In the genomic region with DNA sequence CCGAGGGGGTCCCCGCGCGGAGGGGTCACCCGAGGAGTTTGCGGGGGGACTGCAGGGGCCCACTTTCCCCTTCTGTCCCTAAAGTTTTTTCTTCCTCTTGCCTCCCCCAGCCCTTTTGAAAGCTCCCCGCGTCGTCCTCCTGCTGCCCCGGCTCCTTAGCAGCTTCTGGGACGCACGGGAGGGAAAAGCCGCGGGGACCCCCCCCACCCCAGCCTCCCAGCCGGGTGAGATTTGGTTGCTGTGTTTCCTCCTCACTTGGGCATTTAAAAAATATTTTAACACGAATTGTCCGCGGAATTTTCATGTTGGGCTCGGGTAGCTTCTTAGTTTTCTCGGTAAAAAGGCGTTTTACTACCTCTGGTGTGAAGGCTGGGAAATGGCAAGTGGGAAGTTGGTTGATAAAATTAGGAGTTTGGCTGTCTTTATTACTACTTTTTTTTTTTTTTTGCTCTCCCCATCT, we compare ENCODE assay signal across 8 cellular contexts. TPM values are rescaled to one million over a fixed set of nuclear protein-coding genes. Genes with fewer than 3 reads are reported as not detected.
DNase-seq lines count a peak whose midpoint lies in the region; ATAC-seq and TF ChIP-seq lines count a peak whose summit lies in the region.

No MANE protein-coding gene starts in this region.

- no peak for TF ChIP-seq CTCF in HCT116 (IDR thresholded peaks at IDR 0.05 in 2 of 3, conservative IDR thresholded peaks at IDR 0.05 in 1 of 3; ENCODE audit: borderline replicate concordance in 1 of 3, insufficient read depth in 1 of 3, low read depth in 2 of 3, low read length in 2 of 3)
- TF ChIP-seq CTCF in epithelial cell of proximal tubule (conservative IDR thresholded peaks at IDR 0.05; ENCODE audit: low read depth, low read length): no peak
- no peak for TF ChIP-seq CTCF in nephron (IDR thresholded peaks at IDR 0.05; ENCODE audit: unreplicated experiment in 3 of 3)

- no peaks in the 10 kb centered on the region for H3K9me3 ChIP-seq in HCT116 (ENCODE audit: control insufficient read depth in 1 of 2, insufficient read depth in 1 of 2, low read depth in 1 of 2, low read length in 2 of 2)

- peak overlapping the region; percentile 86 for H3K4me2 ChIP-seq in HCT116 (ENCODE audit: low read length)

- no peaks in the 10 kb centered on the region for H3K9me2 ChIP-seq in HCT116 (ENCODE audit: insufficient read depth)

- H3K79me2 ChIP-seq in HCT116 (ENCODE audit: insufficient read depth, low read length): peaks cover 52% of the 10 kb centered on the region

- H3K4me3 ChIP-seq in HCT116 (replicated peaks in 1 of 2; ENCODE audit: low read depth in 1 of 2, low read length in 2 of 2) (peak overlapping the region; percentile 86 to 87), epithelial cell of proximal tubule (ENCODE audit: low read depth, low read length) (peak overlapping the region; percentile 99)

- TF ChIP-seq POLR2A in HCT116 (IDR thresholded peaks at IDR 0.05; ENCODE audit: borderline replicate concordance, extremely low read depth, insufficient read depth, insufficient read length): no peak

- intact Hi-C loops in HCT116 (cut with micrococcal nuclease): loop anchor here (5.0 to 10.0 kb wide), 5 partner anchors 75 to 298 kb away; no protein-coding TSS in a partner anchor

- H3K4me1 Mint-ChIP-seq in nephron: peaks cover 24% of the 10 kb centered on the region

- peak; percentile 24 for DNase-seq in AG08395 (ENCODE audit: low spot score)
- DNase-seq in HCT116 (ENCODE audit: low read depth, low spot score): no peak
- peak; percentile 52 for DNase-seq in UCSD-AML1 (lab: John Stamatoyannopoulos, UW; ENCODE audit: unreplicated experiment)
- DNase-seq in epithelial cell of proximal tubule (ENCODE audit: low read depth): no peak
- DNase-seq in DMS153 treated with DMSO at 0.1 percent for 48 hours (lab: John Stamatoyannopoulos, UW; ENCODE audit: unreplicated experiment): no peak
- DNase-seq in activated CD4-positive, CD25-positive, alpha-beta regulatory T cell (lab: John Stamatoyannopoulos, UW): no peak

- BruUV-seq in HCT116 (replicated peaks; lab: Mats Ljungman, UMichigan): no TSS peak

- H3K27ac ChIP-seq in HCT116 (ENCODE audit: low read depth, low read length): peak overlapping the region; percentile 70

- H3K27me3 Mint-ChIP-seq in nephron (ENCODE audit: low read depth): peaks cover 4% of the 10 kb centered on the region

- no peaks in the 10 kb centered on the region for H3K36me3 Mint-ChIP-seq in nephron (ENCODE audit: low read depth)

- CTCF ChIA-PET in HCT116 (lab: Charles Lee): interaction anchor here (1.2 to 2.0 kb wide), 3 partner anchors 11 to 118 kb away, joined by 3 to 13 read pairs (median 3); no protein-coding TSS in a partner anchor

- peak overlapping the region; percentile 87 for H3K9ac ChIP-seq in HCT116 (ENCODE audit: low read length)

- H3K27ac Mint-ChIP-seq in nephron: peak overlapping the region; percentile 85 to 98 (median 89)

- H3K9me3 Mint-ChIP-seq in nephron: no peaks in the 10 kb centered on the region

- RAD21 ChIA-PET in HCT116 (lab: Charles Lee; ENCODE audit: low non-redundant PET in 1 of 2, low total read pairs in 2 of 2, uncharacterized antibody in 2 of 2, unreplicated experiment in 2 of 2): interaction anchor here in 1 of 2 experiments (1.4 kb wide), 1 partner anchor 9 kb away, joined by 3 read pairs; no protein-coding TSS in a partner anchor

- no peaks in the 10 kb centered on the region for H3K36me3 ChIP-seq in HCT116 (ENCODE audit: control insufficient read depth in 1 of 2, insufficient read depth in 2 of 2, low read length in 2 of 2)

- H3K4me3 Mint-ChIP-seq in nephron: peak overlapping the region; percentile 100

- POLR2A ChIA-PET in HCT116 (lab: Charles Lee): interaction anchor here (0.9 to 3.9 kb wide), 12 partner anchors 9 to 297 kb away, joined by 3 to 24 read pairs (median 4); no protein-coding TSS in a partner anchor

- H3K27me3 ChIP-seq in HCT116 (ENCODE audit: insufficient read depth, low read length): no peaks in the 10 kb centered on the region

- H2AFZ ChIP-seq in HCT116 (ENCODE audit: low read depth, low read length, poor library complexity, severe bottlenecking): no peak overlapping the region

- H4K20me1 ChIP-seq in HCT116 (ENCODE audit: insufficient read depth): no peaks in the 10 kb centered on the region; the same call in 1 of the 2 replicates

- H3K4me1 ChIP-seq in HCT116 (ENCODE audit: control insufficient read depth in 1 of 2, insufficient read depth in 2 of 2, low read length in 2 of 2): peaks cover 19 to 30% of the 10 kb centered on the region in 2 experiments; a peak in 3 of 4 replicates

- TF ChIP-seq RAD21 in HCT116 (IDR thresholded peaks at IDR 0.05; ENCODE audit: low read depth): no peak

- ATAC-seq in HCT116 (no peak), GM18907 (IDR thresholded peaks at IDR 0.05; ENCODE audit: unreplicated experiment) (no peak)

TF ChIP-seq in HCT116, 20 proteins besides CTCF, POLR2A, EP300 and RAD21:
- TF ChIP-seq, protein P1, sequence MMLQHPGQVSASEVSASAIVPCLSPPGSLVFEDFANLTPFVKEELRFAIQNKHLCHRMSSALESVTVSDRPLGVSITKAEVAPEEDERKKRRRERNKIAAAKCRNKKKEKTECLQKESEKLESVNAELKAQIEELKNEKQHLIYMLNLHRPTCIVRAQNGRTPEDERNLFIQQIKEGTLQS (IDR thresholded peaks at IDR 0.05): no peak
- TF ChIP-seq, protein P2, sequence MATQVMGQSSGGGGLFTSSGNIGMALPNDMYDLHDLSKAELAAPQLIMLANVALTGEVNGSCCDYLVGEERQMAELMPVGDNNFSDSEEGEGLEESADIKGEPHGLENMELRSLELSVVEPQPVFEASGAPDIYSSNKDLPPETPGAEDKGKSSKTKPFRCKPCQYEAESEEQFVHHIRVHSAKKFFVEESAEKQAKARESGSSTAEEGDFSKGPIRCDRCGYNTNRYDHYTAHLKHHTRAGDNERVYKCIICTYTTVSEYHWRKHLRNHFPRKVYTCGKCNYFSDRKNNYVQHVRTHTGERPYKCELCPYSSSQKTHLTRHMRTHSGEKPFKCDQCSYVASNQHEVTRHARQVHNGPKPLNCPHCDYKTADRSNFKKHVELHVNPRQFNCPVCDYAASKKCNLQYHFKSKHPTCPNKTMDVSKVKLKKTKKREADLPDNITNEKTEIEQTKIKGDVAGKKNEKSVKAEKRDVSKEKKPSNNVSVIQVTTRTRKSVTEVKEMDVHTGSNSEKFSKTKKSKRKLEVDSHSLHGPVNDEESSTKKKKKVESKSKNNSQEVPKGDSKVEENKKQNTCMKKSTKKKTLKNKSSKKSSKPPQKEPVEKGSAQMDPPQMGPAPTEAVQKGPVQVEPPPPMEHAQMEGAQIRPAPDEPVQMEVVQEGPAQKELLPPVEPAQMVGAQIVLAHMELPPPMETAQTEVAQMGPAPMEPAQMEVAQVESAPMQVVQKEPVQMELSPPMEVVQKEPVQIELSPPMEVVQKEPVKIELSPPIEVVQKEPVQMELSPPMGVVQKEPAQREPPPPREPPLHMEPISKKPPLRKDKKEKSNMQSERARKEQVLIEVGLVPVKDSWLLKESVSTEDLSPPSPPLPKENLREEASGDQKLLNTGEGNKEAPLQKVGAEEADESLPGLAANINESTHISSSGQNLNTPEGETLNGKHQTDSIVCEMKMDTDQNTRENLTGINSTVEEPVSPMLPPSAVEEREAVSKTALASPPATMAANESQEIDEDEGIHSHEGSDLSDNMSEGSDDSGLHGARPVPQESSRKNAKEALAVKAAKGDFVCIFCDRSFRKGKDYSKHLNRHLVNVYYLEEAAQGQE (IDR thresholded peaks at IDR 0.05; ENCODE audit: low read depth): no peak
- no peak for TF ChIP-seq SIN3A (IDR thresholded peaks at IDR 0.05; ENCODE audit: low read depth)
- TF ChIP-seq EZH2 (IDR thresholded peaks at IDR 0.05): no peak

RNA-seq across cellular contexts. Expression of a gene that starts 0.6 kb away (rescaled TPM):
- total RNA-seq in HCT116 (2021; ENCODE audit: unreplicated experiment) (25.9 TPM), epithelial cell of proximal tubule (12.9 and 17.9 TPM in 2 replicates)
- 10.0 and 11.8 TPM in 2 replicates for polyA plus RNA-seq in HCT116 (2012)

Comparison
In these comparisons a context has a peak if more than half of its experiments do, and no peak if none do; other contexts are left out.
1. DNase-seq: peak in AG08395 (single experiment) and UCSD-AML1 (single experiment); none in HCT116 (single experiment), epithelial cell of proximal tubule (single experiment), DMS153 treated with DMSO at 0.1 percent for 48 hours (single experiment) and activated CD4-positive, CD25-positive, alpha-beta regulatory T cell (0 of 4).